1 cellular context compared by ENCODE assay signal in the genomic region with DNA sequence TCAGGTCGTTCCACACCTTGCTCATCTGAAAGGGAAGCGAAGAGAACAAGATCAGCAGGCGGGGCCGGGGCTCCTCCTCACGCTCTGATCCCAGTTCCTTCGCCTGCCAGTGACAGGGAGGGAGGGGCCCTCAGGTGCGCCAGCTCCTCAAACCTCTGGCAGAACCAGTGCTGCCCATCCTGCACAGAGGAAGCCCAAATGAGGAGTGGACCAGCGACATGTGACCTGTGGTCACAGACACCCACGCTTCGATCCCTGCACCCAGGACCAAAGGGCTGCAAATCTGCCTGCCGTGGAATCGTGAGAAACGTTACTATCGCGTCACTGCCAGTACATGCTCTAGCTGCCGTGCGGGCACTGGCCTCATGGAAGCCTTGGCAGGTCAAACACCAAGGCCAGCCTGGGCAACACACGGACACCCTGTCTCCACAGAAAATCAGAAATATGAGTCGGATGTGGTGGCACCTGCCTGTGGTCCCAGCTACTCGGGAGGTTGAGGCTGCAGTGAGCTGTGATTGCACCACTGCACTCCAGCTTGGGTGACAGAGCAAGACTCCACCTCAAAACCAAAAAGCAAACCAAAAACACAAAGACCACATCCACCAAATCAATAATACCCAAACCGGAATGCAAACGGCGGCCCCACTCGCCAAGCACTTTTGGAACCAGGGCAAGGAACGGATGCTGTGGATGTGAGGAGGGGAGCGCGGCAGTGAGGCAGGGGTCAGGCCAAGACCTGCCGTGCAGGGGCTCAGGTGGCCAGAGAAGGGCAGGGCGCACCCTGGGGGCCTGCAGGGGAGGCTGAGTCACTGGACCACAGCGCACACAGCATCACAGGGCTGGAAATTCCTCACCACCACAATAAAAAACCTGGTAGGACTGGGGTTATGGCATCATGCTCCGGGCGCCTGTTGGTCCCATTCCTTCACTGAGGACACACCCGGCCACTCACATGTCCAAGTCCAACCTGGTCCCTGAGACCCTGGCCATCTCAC.
TF ChIP-seq lines count a peak whose summit lies in the region.

No MANE protein-coding gene starts in this region.

TF ChIP-seq in WTC11, 78 proteins besides CTCF, POLR2A, EP300 and RAD21 (continued from another document):
- TF ChIP-seq, protein P1, sequence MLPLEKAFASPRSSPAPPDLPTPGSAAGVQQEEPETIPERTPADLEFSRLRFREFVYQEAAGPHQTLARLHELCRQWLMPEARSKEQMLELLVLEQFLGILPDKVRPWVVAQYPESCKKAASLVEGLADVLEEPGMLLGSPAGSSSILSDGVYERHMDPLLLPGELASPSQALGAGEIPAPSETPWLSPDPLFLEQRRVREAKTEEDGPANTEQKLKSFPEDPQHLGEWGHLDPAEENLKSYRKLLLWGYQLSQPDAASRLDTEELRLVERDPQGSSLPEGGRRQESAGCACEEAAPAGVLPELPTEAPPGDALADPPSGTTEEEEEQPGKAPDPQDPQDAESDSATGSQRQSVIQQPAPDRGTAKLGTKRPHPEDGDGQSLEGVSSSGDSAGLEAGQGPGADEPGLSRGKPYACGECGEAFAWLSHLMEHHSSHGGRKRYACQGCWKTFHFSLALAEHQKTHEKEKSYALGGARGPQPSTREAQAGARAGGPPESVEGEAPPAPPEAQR (CRISPR knock-in tag; IDR thresholded peaks at IDR 0.05) = no peak
- TF ChIP-seq ELF4 (CRISPR knock-in tag; IDR thresholded peaks at IDR 0.05; ENCODE audit: low read depth) = no peak
- TF ChIP-seq, protein P2, sequence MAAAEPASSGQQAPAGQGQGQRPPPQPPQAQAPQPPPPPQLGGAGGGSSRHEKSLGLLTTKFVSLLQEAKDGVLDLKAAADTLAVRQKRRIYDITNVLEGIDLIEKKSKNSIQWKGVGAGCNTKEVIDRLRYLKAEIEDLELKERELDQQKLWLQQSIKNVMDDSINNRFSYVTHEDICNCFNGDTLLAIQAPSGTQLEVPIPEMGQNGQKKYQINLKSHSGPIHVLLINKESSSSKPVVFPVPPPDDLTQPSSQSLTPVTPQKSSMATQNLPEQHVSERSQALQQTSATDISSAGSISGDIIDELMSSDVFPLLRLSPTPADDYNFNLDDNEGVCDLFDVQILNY (CRISPR knock-in tag; IDR thresholded peaks at IDR 0.05) = no peak
- TF ChIP-seq, protein P3, sequence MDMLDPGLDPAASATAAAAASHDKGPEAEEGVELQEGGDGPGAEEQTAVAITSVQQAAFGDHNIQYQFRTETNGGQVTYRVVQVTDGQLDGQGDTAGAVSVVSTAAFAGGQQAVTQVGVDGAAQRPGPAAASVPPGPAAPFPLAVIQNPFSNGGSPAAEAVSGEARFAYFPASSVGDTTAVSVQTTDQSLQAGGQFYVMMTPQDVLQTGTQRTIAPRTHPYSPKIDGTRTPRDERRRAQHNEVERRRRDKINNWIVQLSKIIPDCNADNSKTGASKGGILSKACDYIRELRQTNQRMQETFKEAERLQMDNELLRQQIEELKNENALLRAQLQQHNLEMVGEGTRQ (CRISPR knock-in tag; IDR thresholded peaks at IDR 0.05) = no peak
- no peak for TF ChIP-seq FOXJ3 (CRISPR knock-in tag; IDR thresholded peaks at IDR 0.05; ENCODE audit: borderline replicate concordance)
- TF ChIP-seq JUN (CRISPR knock-in tag; IDR thresholded peaks at IDR 0.05) = no peak
- TF ChIP-seq SMAD3 (CRISPR knock-in tag; IDR thresholded peaks at IDR 0.05; ENCODE audit: borderline replicate concordance) = no peak
- no peak for TF ChIP-seq GABPB1 (CRISPR knock-in tag; IDR thresholded peaks at IDR 0.05)
- TF ChIP-seq, protein P4, sequence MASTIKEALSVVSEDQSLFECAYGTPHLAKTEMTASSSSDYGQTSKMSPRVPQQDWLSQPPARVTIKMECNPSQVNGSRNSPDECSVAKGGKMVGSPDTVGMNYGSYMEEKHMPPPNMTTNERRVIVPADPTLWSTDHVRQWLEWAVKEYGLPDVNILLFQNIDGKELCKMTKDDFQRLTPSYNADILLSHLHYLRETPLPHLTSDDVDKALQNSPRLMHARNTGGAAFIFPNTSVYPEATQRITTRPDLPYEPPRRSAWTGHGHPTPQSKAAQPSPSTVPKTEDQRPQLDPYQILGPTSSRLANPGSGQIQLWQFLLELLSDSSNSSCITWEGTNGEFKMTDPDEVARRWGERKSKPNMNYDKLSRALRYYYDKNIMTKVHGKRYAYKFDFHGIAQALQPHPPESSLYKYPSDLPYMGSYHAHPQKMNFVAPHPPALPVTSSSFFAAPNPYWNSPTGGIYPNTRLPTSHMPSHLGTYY (CRISPR knock-in tag; IDR thresholded peaks at IDR 0.05) = no peak
- TF ChIP-seq, protein P5, sequence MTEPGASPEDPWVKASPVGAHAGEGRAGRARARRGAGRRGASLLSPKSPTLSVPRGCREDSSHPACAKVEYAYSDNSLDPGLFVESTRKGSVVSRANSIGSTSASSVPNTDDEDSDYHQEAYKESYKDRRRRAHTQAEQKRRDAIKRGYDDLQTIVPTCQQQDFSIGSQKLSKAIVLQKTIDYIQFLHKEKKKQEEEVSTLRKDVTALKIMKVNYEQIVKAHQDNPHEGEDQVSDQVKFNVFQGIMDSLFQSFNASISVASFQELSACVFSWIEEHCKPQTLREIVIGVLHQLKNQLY (CRISPR knock-in tag; IDR thresholded peaks at IDR 0.05) = no peak
- no peak for TF ChIP-seq ZNF317 (CRISPR knock-in tag; IDR thresholded peaks at IDR 0.05; ENCODE audit: borderline replicate concordance, low read depth)
- no peak for TF ChIP-seq ZNF671 (CRISPR knock-in tag; IDR thresholded peaks at IDR 0.05)
- no peak for TF ChIP-seq KAT7 (CRISPR knock-in tag; IDR thresholded peaks at IDR 0.05; ENCODE audit: borderline replicate concordance)
- no peak for TF ChIP-seq ZNF423 (CRISPR knock-in tag; IDR thresholded peaks at IDR 0.05)
- no peak for TF ChIP-seq RELA (CRISPR knock-in tag; IDR thresholded peaks at IDR 0.05; ENCODE audit: borderline replicate concordance)
- TF ChIP-seq, protein P6, sequence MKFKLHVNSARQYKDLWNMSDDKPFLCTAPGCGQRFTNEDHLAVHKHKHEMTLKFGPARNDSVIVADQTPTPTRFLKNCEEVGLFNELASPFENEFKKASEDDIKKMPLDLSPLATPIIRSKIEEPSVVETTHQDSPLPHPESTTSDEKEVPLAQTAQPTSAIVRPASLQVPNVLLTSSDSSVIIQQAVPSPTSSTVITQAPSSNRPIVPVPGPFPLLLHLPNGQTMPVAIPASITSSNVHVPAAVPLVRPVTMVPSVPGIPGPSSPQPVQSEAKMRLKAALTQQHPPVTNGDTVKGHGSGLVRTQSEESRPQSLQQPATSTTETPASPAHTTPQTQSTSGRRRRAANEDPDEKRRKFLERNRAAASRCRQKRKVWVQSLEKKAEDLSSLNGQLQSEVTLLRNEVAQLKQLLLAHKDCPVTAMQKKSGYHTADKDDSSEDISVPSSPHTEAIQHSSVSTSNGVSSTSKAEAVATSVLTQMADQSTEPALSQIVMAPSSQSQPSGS (CRISPR knock-in tag; IDR thresholded peaks at IDR 0.05; ENCODE audit: borderline replicate concordance, low read depth) = no peak
